7 cellular contexts compared by ENCODE assay signal in the genomic region with DNA sequence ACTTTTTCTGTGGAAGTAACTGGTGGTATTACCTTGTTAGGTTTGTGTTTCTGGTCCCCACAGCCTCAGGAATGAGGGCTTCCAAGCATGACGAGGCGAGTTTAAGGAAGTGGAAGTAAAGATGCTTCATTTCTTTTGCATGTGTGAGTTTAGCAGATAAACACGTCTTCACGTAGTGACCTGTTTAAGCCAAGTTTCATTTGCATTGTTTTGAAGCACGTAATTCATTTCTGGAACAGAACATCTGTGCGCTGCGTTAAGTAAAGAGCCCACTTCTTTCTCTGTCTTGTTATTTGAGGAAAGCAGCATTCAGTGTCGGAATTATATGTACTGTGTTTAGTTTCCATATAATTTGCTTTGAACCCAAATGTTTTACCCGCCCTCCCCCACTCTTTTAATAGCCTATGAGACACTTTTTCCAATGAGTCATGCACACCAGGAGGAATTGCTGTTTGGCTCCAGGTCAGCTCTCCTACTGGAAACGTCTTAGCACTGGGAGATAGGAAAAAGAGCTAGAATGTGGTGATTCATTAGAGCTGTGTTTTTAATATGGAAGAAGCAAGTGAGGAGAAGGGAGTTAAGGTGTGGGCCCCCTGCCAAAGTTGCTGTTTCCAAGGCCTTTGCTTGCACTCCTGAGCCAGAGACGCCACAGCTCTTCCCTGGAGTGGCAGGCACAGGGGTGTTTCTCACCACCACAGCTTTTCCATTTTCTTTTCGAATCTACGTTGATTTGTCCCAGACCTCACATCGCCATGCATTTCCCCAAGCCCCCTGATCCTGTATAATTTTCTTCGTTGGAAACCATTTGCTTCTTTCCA.
DNase-seq lines count a peak whose midpoint lies in the region; ATAC-seq lines count a peak whose summit lies in the region.

No MANE protein-coding gene starts in this region.

- H3K9me3 ChIP-seq in endocrine pancreas (ENCODE audit: control insufficient read depth, low read length) (no peaks in the 10 kb centered on the region), mucosa of stomach (ENCODE audit: control insufficient read depth, low read length) (no peaks in the 10 kb centered on the region)

- H3K4me3 ChIP-seq in endocrine pancreas (ENCODE audit: control insufficient read depth, insufficient read depth, low read length) (peak overlapping the region; percentile 55), mucosa of stomach (ENCODE audit: low read length) (no peak overlapping the region)

- ATAC-seq in GM21423 (IDR thresholded peaks at IDR 0.05; ENCODE audit: unreplicated experiment): peak; percentile 39
- no peak for ATAC-seq in GM19397 (IDR thresholded peaks at IDR 0.05; ENCODE audit: unreplicated experiment)

- no peaks in the 10 kb centered on the region for H3K36me3 ChIP-seq in endocrine pancreas (ENCODE audit: control insufficient read depth, insufficient read depth, low read length)
- H3K36me3 ChIP-seq in mucosa of stomach (ENCODE audit: control insufficient read depth, insufficient read depth, low read length): no peaks in the 10 kb centered on the region

- H3K27me3 ChIP-seq in endocrine pancreas (ENCODE audit: control insufficient read depth, insufficient read depth, low read length): no peaks in the 10 kb centered on the region
- no peaks in the 10 kb centered on the region for H3K27me3 ChIP-seq in mucosa of stomach (ENCODE audit: control insufficient read depth, insufficient read depth, low read length)

- peaks cover 12% of the 10 kb centered on the region for H3K4me1 ChIP-seq in endocrine pancreas (ENCODE audit: control insufficient read depth, insufficient read depth, low read length)
- H3K4me1 ChIP-seq in mucosa of stomach (ENCODE audit: control insufficient read depth, insufficient read depth, low read length): peaks cover 38% of the 10 kb centered on the region

- peak; percentile 57 for DNase-seq in NAMALWA (ENCODE audit: low spot score)
- DNase-seq in NCI-H1436 (lab: John Stamatoyannopoulos, UW): no peak
- no peak for DNase-seq in COLO668 (lab: John Stamatoyannopoulos, UW; ENCODE audit: unreplicated experiment)

- H3K9ac ChIP-seq in endocrine pancreas (ENCODE audit: control insufficient read depth, insufficient read depth, low read length) (no peak overlapping the region), mucosa of stomach (ENCODE audit: low read length) (peak overlapping the region; percentile 35)
